ENCODE assay signal across 1 cellular context in genomic region chr7:103524042-103524907, GRCh38.
TF ChIP-seq lines count a peak whose summit lies in the region.

No MANE protein-coding gene starts in this region.

TF ChIP-seq in SK-N-SH, 30 proteins besides CTCF, POLR2A, EP300 and RAD21 (continued from another document):
- TF ChIP-seq, protein P1, sequence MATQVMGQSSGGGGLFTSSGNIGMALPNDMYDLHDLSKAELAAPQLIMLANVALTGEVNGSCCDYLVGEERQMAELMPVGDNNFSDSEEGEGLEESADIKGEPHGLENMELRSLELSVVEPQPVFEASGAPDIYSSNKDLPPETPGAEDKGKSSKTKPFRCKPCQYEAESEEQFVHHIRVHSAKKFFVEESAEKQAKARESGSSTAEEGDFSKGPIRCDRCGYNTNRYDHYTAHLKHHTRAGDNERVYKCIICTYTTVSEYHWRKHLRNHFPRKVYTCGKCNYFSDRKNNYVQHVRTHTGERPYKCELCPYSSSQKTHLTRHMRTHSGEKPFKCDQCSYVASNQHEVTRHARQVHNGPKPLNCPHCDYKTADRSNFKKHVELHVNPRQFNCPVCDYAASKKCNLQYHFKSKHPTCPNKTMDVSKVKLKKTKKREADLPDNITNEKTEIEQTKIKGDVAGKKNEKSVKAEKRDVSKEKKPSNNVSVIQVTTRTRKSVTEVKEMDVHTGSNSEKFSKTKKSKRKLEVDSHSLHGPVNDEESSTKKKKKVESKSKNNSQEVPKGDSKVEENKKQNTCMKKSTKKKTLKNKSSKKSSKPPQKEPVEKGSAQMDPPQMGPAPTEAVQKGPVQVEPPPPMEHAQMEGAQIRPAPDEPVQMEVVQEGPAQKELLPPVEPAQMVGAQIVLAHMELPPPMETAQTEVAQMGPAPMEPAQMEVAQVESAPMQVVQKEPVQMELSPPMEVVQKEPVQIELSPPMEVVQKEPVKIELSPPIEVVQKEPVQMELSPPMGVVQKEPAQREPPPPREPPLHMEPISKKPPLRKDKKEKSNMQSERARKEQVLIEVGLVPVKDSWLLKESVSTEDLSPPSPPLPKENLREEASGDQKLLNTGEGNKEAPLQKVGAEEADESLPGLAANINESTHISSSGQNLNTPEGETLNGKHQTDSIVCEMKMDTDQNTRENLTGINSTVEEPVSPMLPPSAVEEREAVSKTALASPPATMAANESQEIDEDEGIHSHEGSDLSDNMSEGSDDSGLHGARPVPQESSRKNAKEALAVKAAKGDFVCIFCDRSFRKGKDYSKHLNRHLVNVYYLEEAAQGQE (IDR thresholded peaks at IDR 0.05; ENCODE audit: low read depth, low read length) = no peak
- TF ChIP-seq FOXM1 (IDR thresholded peaks at IDR 0.05; ENCODE audit: low read depth) = no peak
- TF ChIP-seq CHD2 (IDR thresholded peaks at IDR 0.05; ENCODE audit: low read length, partially characterized antibody) = peak; percentile 19
- TF ChIP-seq NRF1 (IDR thresholded peaks at IDR 0.05; ENCODE audit: low read depth, low read length) = no peak
- peak; percentile 66 for TF ChIP-seq SMC3 (IDR thresholded peaks at IDR 0.05; ENCODE audit: low read depth, low read length)
- TF ChIP-seq FOSL2 (IDR thresholded peaks at IDR 0.05; ENCODE audit: borderline replicate concordance, low read depth) = no peak
- peak; percentile 49; the same call in 1 of the 2 replicates for TF ChIP-seq RFX5 (IDR thresholded peaks at IDR 0.05; ENCODE audit: low read length)
- TF ChIP-seq, protein P2, sequence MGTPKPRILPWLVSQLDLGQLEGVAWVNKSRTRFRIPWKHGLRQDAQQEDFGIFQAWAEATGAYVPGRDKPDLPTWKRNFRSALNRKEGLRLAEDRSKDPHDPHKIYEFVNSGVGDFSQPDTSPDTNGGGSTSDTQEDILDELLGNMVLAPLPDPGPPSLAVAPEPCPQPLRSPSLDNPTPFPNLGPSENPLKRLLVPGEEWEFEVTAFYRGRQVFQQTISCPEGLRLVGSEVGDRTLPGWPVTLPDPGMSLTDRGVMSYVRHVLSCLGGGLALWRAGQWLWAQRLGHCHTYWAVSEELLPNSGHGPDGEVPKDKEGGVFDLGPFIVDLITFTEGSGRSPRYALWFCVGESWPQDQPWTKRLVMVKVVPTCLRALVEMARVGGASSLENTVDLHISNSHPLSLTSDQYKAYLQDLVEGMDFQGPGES (IDR thresholded peaks at IDR 0.05; ENCODE audit: low read depth, low read length) = no peak
- TF ChIP-seq TCF12 (IDR thresholded peaks at IDR 0.05) = no peak
- TF ChIP-seq FOXJ3 (CRISPR knock-in tag; IDR thresholded peaks at IDR 0.05) = no peak
- no peak for TF ChIP-seq YY1 (IDR thresholded peaks at IDR 0.05; ENCODE audit: low read depth)
TF ChIP-seq in SK-N-SH: peak in this region for 5.
